ENCODE assay signal across 1 cellular context in genomic region chr22:21698430-21699329, GRCh38.
TF ChIP-seq lines count a peak whose summit lies in the region.

No MANE protein-coding gene starts in this region.

TF ChIP-seq in K562, 482 proteins besides CTCF, POLR2A, EP300 and RAD21 (continued from another document and continues in another):
- no peak for TF ChIP-seq ID3 (CRISPR knock-in tag; IDR thresholded peaks at IDR 0.05)
- peak; percentile 26; the same call in 1 of the 2 replicates for TF ChIP-seq ID3 (tag; IDR thresholded peaks at IDR 0.05)
- no peak for TF ChIP-seq PHB (CRISPR knock-in tag; IDR thresholded peaks at IDR 0.05)
- TF ChIP-seq ZNF12 (CRISPR knock-in tag; IDR thresholded peaks at IDR 0.05), result no peak
- 0 out of 4 replicates have a peak, but pooled peaks of 1 of the 2 experiments have one; percentile 43 for TF ChIP-seq ETV6 (IDR thresholded peaks at IDR 0.05; ENCODE audit: borderline replicate concordance in 1 of 2, low read depth in 2 of 2, low read length in 1 of 2)
- no peak for TF ChIP-seq ETV6 (CRISPR knock-in tag; IDR thresholded peaks at IDR 0.05; ENCODE audit: borderline replicate concordance)
- no peak for TF ChIP-seq ATF7 (IDR thresholded peaks at IDR 0.05)
- 0 out of 2 replicates have a peak, but pooled peaks have one; percentile 12 for TF ChIP-seq SMC3 (conservative IDR thresholded peaks at IDR 0.05; ENCODE audit: insufficient read depth, low read depth, low read length)
- TF ChIP-seq BRD9 (IDR thresholded peaks at IDR 0.05; ENCODE audit: low read depth, partially characterized antibody), result no peak
- TF ChIP-seq PML (IDR thresholded peaks at IDR 0.05; ENCODE audit: low read length), result peak; percentile 30; the same call in 1 of the 2 replicates
- TF ChIP-seq ARHGAP35 (IDR thresholded peaks at IDR 0.05; ENCODE audit: partially characterized antibody), result no peak
- TF ChIP-seq ZNF444 (CRISPR knock-in tag; IDR thresholded peaks at IDR 0.05), result no peak
- no peak for TF ChIP-seq HMBOX1 (IDR thresholded peaks at IDR 0.05)
- TF ChIP-seq ZFPM2 (CRISPR knock-in tag; IDR thresholded peaks at IDR 0.05), result no peak
- no peak for TF ChIP-seq POLR2B (IDR thresholded peaks at IDR 0.05; ENCODE audit: low read depth, partially characterized antibody)
- 0 out of 2 replicates have a peak, but pooled peaks have one; percentile 8 for TF ChIP-seq ZNF830 (CRISPR knock-in tag; IDR thresholded peaks at IDR 0.05)
- TF ChIP-seq ZNF398 (CRISPR knock-in tag; IDR thresholded peaks at IDR 0.05), result no peak
- TF ChIP-seq PTBP1 (IDR thresholded peaks at IDR 0.05; ENCODE audit: low read depth, low read length), result no peak
- no peak; the same call in 1 of the 2 replicates for TF ChIP-seq HCFC1 (IDR thresholded peaks at IDR 0.05; ENCODE audit: low read depth, low read length)
- TF ChIP-seq RBBP5 (IDR thresholded peaks at IDR 0.05; ENCODE audit: borderline replicate concordance, insufficient read depth, low read length, poor library complexity, severe bottlenecking), result peak; percentile 76
- TF ChIP-seq TEAD4 (IDR thresholded peaks at IDR 0.05; ENCODE audit: low read length), result no peak
- no peak for TF ChIP-seq TEAD4 (CRISPR knock-in tag; IDR thresholded peaks at IDR 0.05; ENCODE audit: borderline replicate concordance)
- TF ChIP-seq FUS (optimal IDR thresholded peaks at IDR 0.05; ENCODE audit: low read depth, low read length), result no peak
- TF ChIP-seq CEBPB (tag; IDR thresholded peaks at IDR 0.05), result no peak
- TF ChIP-seq MGA (IDR thresholded peaks at IDR 0.05), result no peak
- TF ChIP-seq EZH2 (IDR thresholded peaks at IDR 0.05; ENCODE audit: borderline replicate concordance, low read depth, low read length), result no peak
- no peak for TF ChIP-seq SMARCB1 (IDR thresholded peaks at IDR 0.05; ENCODE audit: insufficient read length, low read depth)
- no peak for TF ChIP-seq BACH1 (tag; IDR thresholded peaks at IDR 0.05)
- TF ChIP-seq NFIC (IDR thresholded peaks at IDR 0.05), result no peak
- no peak; the same call in 1 of the 2 replicates for TF ChIP-seq TCF15 (CRISPR knock-in tag; IDR thresholded peaks at IDR 0.05)
- no peak for TF ChIP-seq ELK1 (CRISPR knock-in tag; IDR thresholded peaks at IDR 0.05)
- TF ChIP-seq TFE3 (CRISPR knock-in tag; IDR thresholded peaks at IDR 0.05), result 0 out of 2 replicates have a peak, but pooled peaks have one; percentile 1
- TF ChIP-seq NUFIP1 (IDR thresholded peaks at IDR 0.05; ENCODE audit: partially characterized antibody), result no peak
- TF ChIP-seq KLF10 (CRISPR knock-in tag; IDR thresholded peaks at IDR 0.05), result no peak
- TF ChIP-seq HES1 (IDR thresholded peaks at IDR 0.05; ENCODE audit: low read depth), result no peak
- no peak for TF ChIP-seq ELF4 (CRISPR knock-in tag; IDR thresholded peaks at IDR 0.05)
- TF ChIP-seq ZKSCAN3 (CRISPR knock-in tag; IDR thresholded peaks at IDR 0.05), result no peak
- TF ChIP-seq NFATC3 (IDR thresholded peaks at IDR 0.05), result no peak
- TF ChIP-seq GABPA (tag; conservative IDR thresholded peaks at IDR 0.05; ENCODE audit: low read depth), result no peak
- no peak for TF ChIP-seq ZNF280B (CRISPR knock-in tag; IDR thresholded peaks at IDR 0.05)
- no peak for TF ChIP-seq CCAR2 (IDR thresholded peaks at IDR 0.05; ENCODE audit: low read depth, low read length)
- 0 out of 2 replicates have a peak, but pooled peaks have one; percentile 1 for TF ChIP-seq MTF1 (CRISPR knock-in tag; IDR thresholded peaks at IDR 0.05; ENCODE audit: borderline replicate concordance)
- peak; percentile 25; the same call in 1 of the 2 replicates for TF ChIP-seq CHD2 (IDR thresholded peaks at IDR 0.05; ENCODE audit: low read depth, low read length)
- no peak for TF ChIP-seq ZNF175 (CRISPR knock-in tag; IDR thresholded peaks at IDR 0.05; ENCODE audit: low read depth)
- no peak for TF ChIP-seq FOS (IDR thresholded peaks at IDR 0.05; ENCODE audit: extremely low read depth, insufficient read length)
- no peak for TF ChIP-seq NONO (IDR thresholded peaks at IDR 0.05; ENCODE audit: low read depth in 2 of 2, low read length in 1 of 2)
- no peak for TF ChIP-seq ELF2 (CRISPR knock-in tag; IDR thresholded peaks at IDR 0.05)
